15 cellular contexts compared by ENCODE assay signal in the genomic region with DNA sequence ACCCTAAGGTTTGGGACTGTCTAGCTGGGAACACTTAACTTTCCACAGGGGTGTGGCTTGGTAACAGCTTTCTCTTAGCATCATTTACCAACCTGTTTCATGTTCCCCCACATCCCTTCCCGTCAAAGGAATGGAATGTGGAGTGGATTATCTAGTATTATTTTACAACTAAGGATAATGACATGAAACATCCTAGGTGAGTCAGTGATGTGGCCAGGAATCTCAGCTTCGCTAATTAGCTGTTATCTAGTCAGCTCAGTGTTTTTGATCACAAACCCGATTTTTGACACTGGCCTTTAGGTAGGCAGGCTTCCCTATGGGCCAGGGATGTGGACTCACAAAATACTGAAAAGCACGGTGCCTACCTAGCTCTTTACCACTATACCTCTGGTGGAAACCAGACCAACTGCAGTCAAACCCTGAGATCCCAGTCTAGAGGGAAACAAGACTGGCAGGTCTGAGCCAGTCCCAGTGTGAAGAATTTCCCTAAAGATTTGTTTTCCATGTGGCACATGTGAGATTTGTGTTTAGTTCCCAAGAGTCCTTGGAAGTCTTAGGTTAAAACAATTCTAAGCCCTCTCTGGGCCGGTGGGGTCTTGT. TPM values are rescaled to one million over a fixed set of nuclear protein-coding genes. Genes with fewer than 3 reads are reported as not detected.
DNase-seq lines count a peak whose midpoint lies in the region; FAIRE-seq and TF ChIP-seq lines count a peak whose summit lies in the region.
"Had no signal": no experiment of that assay in that cellular context is flagged by ENCODE, and none has a peak within 500 bp of the region (broad histone marks: within the 10 kb centered on the region; RNA-seq: fewer than 3 reads in every experiment).

No MANE protein-coding gene starts in this region.

- DNase-seq in MCF 10A (ENCODE audit: unreplicated experiment) (peak; percentile 18), breast epithelium (ENCODE audit: low spot score in 2 of 2) (no peak), astrocyte (ENCODE audit: low read depth) (no peak), keratinocyte (ENCODE audit: low read depth, low spot score) (peak; percentile 86), MG63 (no peak), hepatic stellate cell (ENCODE audit: low spot score) (no peak), iPS-NIHi7 (ENCODE audit: extremely low spot score) (no peak)
- DNase-seq in activated naive CD4-positive, alpha-beta T cell (lab: John Stamatoyannopoulos, UW) = no peak
- DNase-seq: activated CD4-positive, CD25-positive, alpha-beta regulatory T cell treated with anti-CD3 and anti-CD28 coated beads, Interleukin-2, amount 50 U/mL, for 72 hours; NCI-H1417 treated with DMSO at 0.1 percent for 48 hours had no signal

- H3K27ac ChIP-seq in breast epithelium (peak overlapping the region in 1 of 2 donors; percentile 52), astrocyte (ENCODE audit: low read depth, low read length) (no peak overlapping the region), keratinocyte (ENCODE audit: control insufficient read depth, insufficient read depth, low read length) (peak overlapping the region; percentile 91)
- H3K27ac ChIP-seq: BLaER1 had no signal

- H3K9me1 ChIP-seq in keratinocyte (ENCODE audit: control insufficient read depth, extremely low read depth, insufficient read depth, low read length) = no peaks in the 10 kb centered on the region

- peaks cover 25% of the 10 kb centered on the region for H3K4me1 Mint-ChIP-seq in MCF 10A (ENCODE audit: insufficient read depth, unreplicated experiment)
- H3K4me1 Mint-ChIP-seq in astrocyte (ENCODE audit: low read depth, unreplicated experiment) = peaks cover 24% of the 10 kb centered on the region

- H3K36me3 ChIP-seq in breast epithelium (no peaks in the 10 kb centered on the region), astrocyte (ENCODE audit: insufficient read depth, low read length) (no peaks in the 10 kb centered on the region), keratinocyte (ENCODE audit: control insufficient read depth in 2 of 2, extremely low read depth in 1 of 2, insufficient read depth in 2 of 2, low read length in 2 of 2) (no peaks in the 10 kb centered on the region), MG63 (no peaks in the 10 kb centered on the region)
- H3K36me3 ChIP-seq: BLaER1, tibial nerve had no signal

- POLR2A ChIA-PET in MCF 10A (lab: Yijun Ruan, JAX) = interaction anchor here (0.6 to 1.5 kb wide), 3 partner anchors 12 to 1660 kb away, joined by 3 to 4 read pairs (median 4); no protein-coding TSS in a partner anchor

- CTCF ChIA-PET in MCF 10A (lab: Yijun Ruan, JAX) = interaction anchor here (0.6 to 6.6 kb wide), 45 partner anchors 8 to 1666 kb away, joined by 3 to 61 read pairs (median 3); no protein-coding TSS in a partner anchor

- peaks cover 22% of the 10 kb centered on the region for H3K79me2 ChIP-seq in astrocyte (ENCODE audit: insufficient read depth, low read length)
- peaks cover 17% of the 10 kb centered on the region for H3K79me2 ChIP-seq in keratinocyte (ENCODE audit: control insufficient read depth, insufficient read depth, low read length)

- H3K9ac ChIP-seq in astrocyte (ENCODE audit: low read length) (no peak overlapping the region), keratinocyte (ENCODE audit: control insufficient read depth, extremely low read depth, insufficient read depth, low read length) (peak overlapping the region; percentile 67)
- H3K9ac ChIP-seq: BLaER1 had no signal

- H3K4me1 ChIP-seq in breast epithelium = no peaks in the 10 kb centered on the region
- H3K4me1 ChIP-seq in astrocyte (ENCODE audit: insufficient read depth, low read length) = peaks cover 5% of the 10 kb centered on the region
- H3K4me1 ChIP-seq in keratinocyte (ENCODE audit: control insufficient read depth, extremely low read depth, insufficient read depth, low read length) = peaks cover 48% of the 10 kb centered on the region

- H3K4me3 Mint-ChIP-seq in MCF 10A (ENCODE audit: unreplicated experiment) = no peak overlapping the region
- no peak overlapping the region for H3K4me3 Mint-ChIP-seq in astrocyte (ENCODE audit: unreplicated experiment)
- H3K4me3 Mint-ChIP-seq: activated T-cell treated with anti-CD3 and anti-CD28 coated beads, Interleukin-2, amount 50 U/mL, for 72 hours had no signal

- no TSS peak for BruUV-seq in MCF 10A (replicated peaks; lab: Mats Ljungman, UMichigan)

- H3K9me3 Mint-ChIP-seq in MCF 10A (ENCODE audit: unreplicated experiment) (no peaks in the 10 kb centered on the region), astrocyte (ENCODE audit: unreplicated experiment) (no peaks in the 10 kb centered on the region)
- H3K9me3 Mint-ChIP-seq: activated T-cell treated with anti-CD3 and anti-CD28 coated beads, Interleukin-2, amount 50 U/mL, for 72 hours; IgD-negative memory B cell had no signal

- H3K4me3 ChIP-seq in breast epithelium = no peak overlapping the region
- no peak overlapping the region for H3K4me3 ChIP-seq in astrocyte (ENCODE audit: insufficient read depth, low read depth, low read length)
- H3K4me3 ChIP-seq in keratinocyte (ENCODE audit: control insufficient read depth in 2 of 3, extremely low read depth in 1 of 3, insufficient read depth in 2 of 3, low read depth in 1 of 3, low read length in 3 of 3) = peak overlapping the region in 2 of 3 experiments; percentile 39 to 43
- H3K4me3 ChIP-seq in MG63 = no peak overlapping the region
- H3K4me3 ChIP-seq: BLaER1, tibial nerve had no signal

- H3K4me2 ChIP-seq in astrocyte (ENCODE audit: low read length) (no peak overlapping the region), keratinocyte (ENCODE audit: control insufficient read depth, extremely low read depth, insufficient read depth, low read depth, low read length) (peak overlapping the region; percentile 72)

- dilution Hi-C loops in keratinocyte (cut with MboI; ENCODE audit: extremely low pct_ligation_motif_present, low sequenced_read_pairs) = no loop called here

- no peaks in the 10 kb centered on the region for H3K27me3 Mint-ChIP-seq in MCF 10A (ENCODE audit: insufficient read depth, unreplicated experiment)
- H3K27me3 Mint-ChIP-seq in astrocyte (ENCODE audit: low read depth, unreplicated experiment) = no peaks in the 10 kb centered on the region

- FAIRE-seq in astrocyte (lab: Jason Lieb, UNC) (no peak), keratinocyte (lab: Jason Lieb, UNC) (no peak)
- FAIRE-seq: islet of Langerhans had no signal

- H3K27me3 ChIP-seq in breast epithelium (peaks cover 0 to 10% of the 10 kb centered on the region in 2 donors), astrocyte (ENCODE audit: insufficient read depth, low read length) (no peaks in the 10 kb centered on the region), keratinocyte (ENCODE audit: control insufficient read depth, extremely low read depth, insufficient read depth, low read length) (no peaks in the 10 kb centered on the region), MG63 (no peaks in the 10 kb centered on the region; the same call in 1 of the 2 replicates)
- H3K27me3 ChIP-seq: tibial nerve had no signal

- H3K36me3 Mint-ChIP-seq in MCF 10A (ENCODE audit: insufficient read depth, unreplicated experiment) (no peaks in the 10 kb centered on the region), astrocyte (ENCODE audit: low read depth, unreplicated experiment) (no peaks in the 10 kb centered on the region)
- H3K36me3 Mint-ChIP-seq: IgD-negative memory B cell had no signal

- H3K27ac Mint-ChIP-seq in MCF 10A (ENCODE audit: low read depth, unreplicated experiment) = no peak overlapping the region
- H3K27ac Mint-ChIP-seq in astrocyte (ENCODE audit: unreplicated experiment) = peak overlapping the region; percentile 75
- H3K27ac Mint-ChIP-seq: activated T-cell treated with anti-CD3 and anti-CD28 coated beads, Interleukin-2, amount 50 U/mL, for 72 hours; IgD-negative memory B cell had no signal

- H3K9me3 ChIP-seq in breast epithelium (no peaks in the 10 kb centered on the region), astrocyte (ENCODE audit: insufficient read depth, low read depth, low read length) (no peaks in the 10 kb centered on the region), keratinocyte (ENCODE audit: control insufficient read depth, low read depth, low read length) (no peaks in the 10 kb centered on the region), MG63 (no peaks in the 10 kb centered on the region)
- H3K9me3 ChIP-seq: BLaER1, tibial nerve had no signal

- H4K20me1 ChIP-seq in astrocyte (ENCODE audit: insufficient read depth, low read length) = peaks cover 18% of the 10 kb centered on the region
- no peaks in the 10 kb centered on the region for H4K20me1 ChIP-seq in keratinocyte (ENCODE audit: control insufficient read depth, extremely low read depth, insufficient read depth, low read length)
- H4K20me1 ChIP-seq: BLaER1 had no signal

- H2AFZ ChIP-seq in astrocyte (ENCODE audit: low read depth, low read length) (no peak overlapping the region), keratinocyte (ENCODE audit: control insufficient read depth, low read length) (peak overlapping the region; percentile 54)

- TF ChIP-seq CTCF in MCF 10A (IDR thresholded peaks at IDR 0.05; ENCODE audit: unreplicated experiment) (no peak), breast epithelium (IDR thresholded peaks at IDR 0.05) (no peak), astrocyte (IDR thresholded peaks at IDR 0.05; ENCODE audit: insufficient read depth, low read depth, low read length) (no peak), keratinocyte (optimal IDR thresholded peaks at IDR 0.05 in 1 of 3, IDR thresholded peaks at IDR 0.05 in 1 of 3, conservative IDR thresholded peaks at IDR 0.05 in 1 of 3; ENCODE audit: extremely low read depth in 1 of 3, insufficient read depth in 2 of 3, low read length in 3 of 3) (no peak)

- intact Hi-C loops in MCF 10A (cut with micrococcal nuclease) = loop anchor here (1.0 to 10.0 kb wide), 9 partner anchors 68 to 1657 kb away; partner anchors contain the start of gene PARD3B
- intact Hi-C loops in breast epithelium (cut with DNase I; ENCODE audit: low total_unique reads) = no loop called here

- no peak for TF ChIP-seq POLR2A in breast epithelium (IDR thresholded peaks at IDR 0.05)

RNA-seq across cellular contexts. Expression of gene NRP2, which starts 2.8 kb away (rescaled TPM):
- total RNA-seq in MCF 10A (2022) (6.7 and 10.3 TPM in 2 replicates), breast epithelium (10 to 100 TPM; 18.4 to 32.0 (median 23.9) TPM), astrocyte (68.5 and 76.7 TPM in 2 replicates)
- polyA plus RNA-seq in keratinocyte = 9.1 to 20.6 TPM (median 20.6 TPM) in 3 replicates
- polyA plus RNA-seq in keratinocyte (2011; ENCODE audit: low read depth) = 19.9 TPM
- 4.6 and 8.2 TPM in 2 replicates for polyA plus RNA-seq in keratinocyte (2011; cell fraction: cytosol; rRNA removed)
- polyA plus RNA-seq in keratinocyte (2011; cell fraction: nucleus; rRNA removed) = 30.5 and 32.6 TPM in 2 replicates
- 14.4 and 18.2 TPM in 2 replicates for polyA plus RNA-seq in keratinocyte (2012; ENCODE audit: low replicate concordance)
- 21.0 to 56.7 TPM (median 47.5 TPM) in 3 replicates for polyA minus RNA-seq in keratinocyte
- 8.6 TPM for polyA minus RNA-seq in keratinocyte (2011; cell fraction: cytosol; rRNA and poly(A)+ RNA removed)
- 30.6 and 49.4 TPM in 2 replicates for polyA minus RNA-seq in keratinocyte (2011; cell fraction: nucleus; rRNA and poly(A)+ RNA removed)
- 3.5 TPM in 1 of 2 replicates, not detected in the other for total RNA-seq in MG63 (2014; rRNA removed; shearing (Covaris generic); ENCODE audit: low replicate concordance)

Comparison
In these comparisons a context has a peak if more than half of its experiments do, and no peak if none do; other contexts are left out.
1. DNase-seq: peak in MCF 10A (single experiment) and keratinocyte (single experiment); none in breast epithelium (0 of 2), astrocyte (single experiment), MG63 (single experiment), activated naive CD4-positive, alpha-beta T cell (0 of 4), hepatic stellate cell (single experiment) and iPS-NIHi7 (single experiment).
2. H3K4me3 ChIP-seq: peak in keratinocyte (2 of 3); none in breast epithelium (0 of 3), astrocyte (single experiment) and MG63 (single experiment).